Comparison of ENCODE assay signal across 1 cellular context in the genomic region with DNA sequence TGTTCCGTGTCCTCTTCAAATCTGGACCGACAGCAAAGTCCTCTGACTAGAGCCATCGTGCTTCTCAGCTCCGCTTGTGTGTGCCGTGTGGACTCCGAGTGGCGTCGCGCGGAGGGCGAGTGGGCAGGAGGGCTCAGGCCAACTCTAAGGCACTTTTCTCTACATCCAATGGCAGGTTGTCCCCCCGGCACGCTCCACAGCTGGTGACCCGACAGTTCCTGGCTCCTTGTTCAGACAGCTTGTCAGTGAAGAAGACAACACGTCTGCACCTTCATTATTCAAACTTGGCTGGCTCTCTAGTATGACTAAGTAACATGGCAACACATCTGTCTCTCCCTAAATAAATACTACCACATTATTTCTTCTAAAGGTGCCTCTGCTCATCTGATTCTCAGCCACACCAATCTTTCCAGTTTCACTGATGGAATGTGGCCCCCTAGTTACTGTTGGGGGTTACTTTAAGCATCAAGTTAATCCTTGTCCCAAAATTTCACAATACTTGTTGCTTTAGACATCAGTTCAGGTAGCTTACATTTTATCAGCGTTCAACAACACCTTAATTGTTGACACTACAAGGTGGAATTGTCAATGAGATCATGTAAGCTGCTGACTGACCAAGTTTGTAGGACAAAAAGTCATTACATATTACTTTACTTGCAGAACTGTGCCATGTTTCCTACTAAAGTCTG.
A peak's percentile ranks its signal among the peaks of the same experiment; 100 is the strongest.
TF ChIP-seq lines count a peak whose summit lies in the region.

No MANE protein-coding gene starts in this region.

TF ChIP-seq in K562, 482 proteins besides CTCF, POLR2A, EP300 and RAD21:
- TF ChIP-seq ARID1B (IDR thresholded peaks at IDR 0.05) = no peak
- TF ChIP-seq L3MBTL2 (IDR thresholded peaks at IDR 0.05) = no peak
- TF ChIP-seq POLR2G (IDR thresholded peaks at IDR 0.05; ENCODE audit: low read depth, low read length) = peak; percentile 46; the same call in 1 of the 2 replicates
- TF ChIP-seq KDM4B (IDR thresholded peaks at IDR 0.05; ENCODE audit: borderline replicate concordance in 2 of 2, low read depth in 1 of 2) = no peak
- TF ChIP-seq MTA2 (IDR thresholded peaks at IDR 0.05; ENCODE audit: low read depth) = no peak
